Comparison of ENCODE assay signal across 2 cellular contexts in the genomic region with DNA sequence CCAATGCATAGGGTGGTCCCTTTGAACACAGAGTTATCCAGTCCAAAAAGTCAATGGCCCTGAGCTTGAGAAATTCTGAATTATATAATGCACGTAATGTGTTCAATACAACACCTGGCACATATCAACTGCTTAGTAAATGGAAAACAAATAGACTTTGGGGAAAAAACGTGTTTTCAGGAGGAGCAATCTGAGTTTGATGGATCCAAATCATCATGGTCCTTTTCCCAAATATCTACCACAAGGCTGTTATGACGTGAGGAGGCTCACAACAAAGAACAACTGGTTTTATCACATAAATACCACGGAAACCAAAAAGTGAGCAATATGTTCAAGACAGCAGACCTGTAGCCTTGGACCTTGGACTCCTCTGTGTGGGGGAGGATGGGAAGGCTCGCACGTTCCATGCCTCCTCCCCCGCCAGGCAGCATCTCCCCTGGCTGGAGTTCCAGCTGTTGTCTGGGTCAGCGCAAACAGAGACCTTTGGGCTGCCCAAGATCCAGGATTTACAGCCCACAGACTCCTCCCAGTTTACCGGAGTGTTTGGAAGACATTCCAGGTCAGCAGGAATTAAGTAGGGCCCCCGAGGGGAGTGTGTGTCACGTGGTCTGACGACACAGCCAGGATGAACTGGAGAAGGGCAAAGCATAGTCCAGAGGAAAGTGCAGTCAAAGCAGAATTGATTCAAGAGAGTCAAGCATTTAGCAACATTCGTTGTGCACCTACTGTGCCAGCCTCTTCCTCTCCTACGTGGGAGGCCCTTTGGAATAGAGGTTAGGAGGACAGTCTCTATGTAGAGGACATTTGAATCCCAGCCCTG.
TF ChIP-seq lines count a peak whose summit lies in the region.

No MANE protein-coding gene starts in this region.

TF ChIP-seq in IMR-90, 13 proteins besides CTCF, POLR2A, EP300 and RAD21:
- TF ChIP-seq USF2 (IDR thresholded peaks at IDR 0.05; ENCODE audit: low read depth, low read length) (peak; percentile 78), NFE2L2 (IDR thresholded peaks at IDR 0.05; ENCODE audit: low read depth, low read length) (no peak), BHLHE40 (IDR thresholded peaks at IDR 0.05; ENCODE audit: low read depth, low read length) (0 out of 2 replicates have a peak, but pooled peaks have one; percentile 45)

TF ChIP-seq in liver, 16 proteins besides CTCF, POLR2A, EP300 and RAD21:
- TF ChIP-seq SP1 (IDR thresholded peaks at IDR 0.05) (peak; percentile 95), NR2F2 (IDR thresholded peaks at IDR 0.05) (no peak), FOXA1 (IDR thresholded peaks at IDR 0.05) (peak; percentile 41), YY1 (IDR thresholded peaks at IDR 0.05) (peak; percentile 69), RXRA (IDR thresholded peaks at IDR 0.05) (peak; percentile 91 to 93), MAX (IDR thresholded peaks at IDR 0.05) (peak; percentile 87), ZBTB33 (IDR thresholded peaks at IDR 0.05) (peak; percentile 75), FOXA2 (IDR thresholded peaks at IDR 0.05) (peak; percentile 29), GABPA (IDR thresholded peaks at IDR 0.05 in 1 of 2, conservative IDR thresholded peaks at IDR 0.05 in 1 of 2) (peak in 1 of 2 donors; percentile 51), JUND (IDR thresholded peaks at IDR 0.05) (peak; percentile 81 to 85), HNF4A (conservative IDR thresholded peaks at IDR 0.05) (peak; percentile 95 to 96), ATF3 (IDR thresholded peaks at IDR 0.05) (peak; percentile 57), REST (IDR thresholded peaks at IDR 0.05) (peak; percentile 82), HNF4G (IDR thresholded peaks at IDR 0.05) (peak; percentile 95), EGR1 (IDR thresholded peaks at IDR 0.05; ENCODE audit: low read depth in 2 of 2) (peak; percentile 74 to 82), TAF1 (conservative IDR thresholded peaks at IDR 0.05) (no peak)
